ENCODE assay signal across 13 cellular contexts in genomic region chr7:106858618-106859532, GRCh38. TPM values are rescaled to one million over a fixed set of nuclear protein-coding genes. Genes with fewer than 3 reads are reported as not detected.
DNase-seq lines count a peak whose midpoint lies in the region; ATAC-seq and TF ChIP-seq lines count a peak whose summit lies in the region.
"Had no signal": no experiment of that assay in that cellular context is flagged by ENCODE, and none has a peak within 500 bp of the region (broad histone marks: within the 10 kb centered on the region; RNA-seq: fewer than 3 reads in every experiment).

No MANE protein-coding gene starts in this region.

- POLR2A ChIA-PET in activated CD4-positive, alpha-beta T cell treated with anti-CD3 and anti-CD28 coated beads for 36 hours (lab: Charles Lee), result no interaction called here

- no peak for TF ChIP-seq CTCF in Peyer's patch (IDR thresholded peaks at IDR 0.05)
- TF ChIP-seq CTCF in cardiac muscle cell (IDR thresholded peaks at IDR 0.05; ENCODE audit: low read depth, low read length), result no peak
- no peak for TF ChIP-seq CTCF in type B pancreatic cell (conservative IDR thresholded peaks at IDR 0.05)

- H3K4me1 ChIP-seq in Peyer's patch (peaks cover 0 to 10% (median 4%) of the 10 kb centered on the region in 4 donors), cardiac muscle cell (ENCODE audit: low read depth) (peaks cover 16% of the 10 kb centered on the region)

- peaks cover 28% of the 10 kb centered on the region for H3K4me1 Mint-ChIP-seq in activated CD4-positive, alpha-beta T cell treated with anti-CD3 and anti-CD28 coated beads for 36 hours
- H3K4me1 Mint-ChIP-seq in type B pancreatic cell (ENCODE audit: unreplicated experiment), result peaks cover 16% of the 10 kb centered on the region
- H3K4me1 Mint-ChIP-seq in activated CD4-positive, alpha-beta T cell treated with anti-CD3 and anti-CD28 coated beads, Interleukin-2, amount 10 ng/mL, durations not matched to agents 24 days and 14 days, result peaks cover 7% of the 10 kb centered on the region
- H3K4me1 Mint-ChIP-seq: WTC11 had no signal

- H3K4me3 Mint-ChIP-seq in activated CD4-positive, alpha-beta T cell treated with anti-CD3 and anti-CD28 coated beads for 36 hours, result no peak overlapping the region
- no peak overlapping the region for H3K4me3 Mint-ChIP-seq in type B pancreatic cell
- H3K4me3 Mint-ChIP-seq in activated CD4-positive, alpha-beta T cell treated with anti-CD3 and anti-CD28 coated beads, Interleukin-2, amount 10 ng/mL, durations not matched to agents 24 days and 14 days, result no peak overlapping the region
- H3K4me3 Mint-ChIP-seq: WTC11 had no signal

- H3K4me3 ChIP-seq in Peyer's patch (no peak overlapping the region), cardiac muscle cell (no peak overlapping the region)
- H3K4me3 ChIP-seq: GM23248, vagina had no signal

- H3K36me3 Mint-ChIP-seq in activated CD4-positive, alpha-beta T cell treated with anti-CD3 and anti-CD28 coated beads for 36 hours (ENCODE audit: low read depth), result no peaks in the 10 kb centered on the region
- H3K36me3 Mint-ChIP-seq in type B pancreatic cell, result peaks cover 3% of the 10 kb centered on the region
- H3K36me3 Mint-ChIP-seq in activated CD4-positive, alpha-beta T cell treated with anti-CD3 and anti-CD28 coated beads, Interleukin-2, amount 10 ng/mL, durations not matched to agents 24 days and 14 days (ENCODE audit: low read depth), result no peaks in the 10 kb centered on the region
- H3K36me3 Mint-ChIP-seq: WTC11 had no signal

- H3K27ac ChIP-seq in Peyer's patch (no peak overlapping the region), cardiac muscle cell (peak overlapping the region; percentile 85)
- H3K27ac ChIP-seq: GM23248, vagina had no signal

- H3K9me3 ChIP-seq in Peyer's patch, result no peaks in the 10 kb centered on the region
- no peaks in the 10 kb centered on the region for H3K9me3 ChIP-seq in cardiac muscle cell (ENCODE audit: low read depth)
- H3K9me3 ChIP-seq: vagina had no signal

- DNase-seq in activated CD4-positive, alpha-beta T cell treated with anti-CD3 and anti-CD28 coated beads for 36 hours, result peak; percentile 16
- DNase-seq in activated CD4-positive, alpha-beta T cell treated with anti-CD3 and anti-CD28 coated beads, Interleukin-2, amount 50 U/mL, for 1 hour, result no peak
- DNase-seq in Peyer's patch (peak in 2 of 3 donors; percentile 51 to 63), cardiac muscle cell (ENCODE audit: low read depth in 1 of 2, low spot score in 1 of 2) (peak; percentile 52 to 92), type B pancreatic cell (ENCODE audit: extremely low spot score, unreplicated experiment) (peak; percentile 72), NCI-H2107 (lab: John Stamatoyannopoulos, UW) (no peak), activated T-cell treated with anti-CD3 and anti-CD28 coated beads for 4 hours (no peak)
- no peak for DNase-seq in activated CD4-positive, alpha-beta T cell treated with anti-CD3 and anti-CD28 coated beads, Interleukin-2, amount 10 ng/mL, durations not matched to agents 24 days and 14 days
- DNase-seq: GM23248; NCI-H524 treated with DMSO at 0.1 percent for 48 hours; stimulated activated CD4-positive, alpha-beta T cell treated with anti-CD3 and anti-CD28 coated beads, Interleukin-2, amount 100 ng/mL, for 24 hours had no signal

- H3K36me3 ChIP-seq in Peyer's patch (no peaks in the 10 kb centered on the region), cardiac muscle cell (no peaks in the 10 kb centered on the region)
- H3K36me3 ChIP-seq: vagina had no signal

- H3K27ac Mint-ChIP-seq in activated CD4-positive, alpha-beta T cell treated with anti-CD3 and anti-CD28 coated beads for 36 hours, result no peak overlapping the region
- H3K27ac Mint-ChIP-seq in type B pancreatic cell, result peak overlapping the region; percentile 14
- no peak overlapping the region for H3K27ac Mint-ChIP-seq in activated CD4-positive, alpha-beta T cell treated with anti-CD3 and anti-CD28 coated beads, Interleukin-2, amount 10 ng/mL, durations not matched to agents 24 days and 14 days
- H3K27ac Mint-ChIP-seq: WTC11 had no signal

- H3K9me3 Mint-ChIP-seq in activated CD4-positive, alpha-beta T cell treated with anti-CD3 and anti-CD28 coated beads for 36 hours (ENCODE audit: low read depth), result no peaks in the 10 kb centered on the region
- H3K9me3 Mint-ChIP-seq in type B pancreatic cell, result no peaks in the 10 kb centered on the region
- H3K9me3 Mint-ChIP-seq in activated CD4-positive, alpha-beta T cell treated with anti-CD3 and anti-CD28 coated beads, Interleukin-2, amount 10 ng/mL, durations not matched to agents 24 days and 14 days, result peaks cover 7% of the 10 kb centered on the region
- H3K9me3 Mint-ChIP-seq: WTC11 had no signal

- no peaks in the 10 kb centered on the region for H3K27me3 Mint-ChIP-seq in activated CD4-positive, alpha-beta T cell treated with anti-CD3 and anti-CD28 coated beads for 36 hours
- H3K27me3 Mint-ChIP-seq in type B pancreatic cell, result no peaks in the 10 kb centered on the region
- no peaks in the 10 kb centered on the region for H3K27me3 Mint-ChIP-seq in activated CD4-positive, alpha-beta T cell treated with anti-CD3 and anti-CD28 coated beads, Interleukin-2, amount 10 ng/mL, durations not matched to agents 24 days and 14 days

- H3K27me3 ChIP-seq in Peyer's patch (no peaks in the 10 kb centered on the region), cardiac muscle cell (no peaks in the 10 kb centered on the region)
- H3K27me3 ChIP-seq: vagina had no signal

- ATAC-seq in activated CD4-positive, alpha-beta T cell treated with anti-CD3 and anti-CD28 coated beads for 36 hours, result no peak
- ATAC-seq: WTC11 had no signal

- CTCF ChIA-PET in activated CD4-positive, alpha-beta T cell treated with anti-CD3 and anti-CD28 coated beads for 36 hours (lab: Charles Lee), result interaction anchor here (0.7 to 1.2 kb wide), 3 partner anchors 10 to 987 kb away, joined by 3 read pairs; no protein-coding TSS in a partner anchor

- intact Hi-C loops in activated CD4-positive, alpha-beta T cell treated with anti-CD3 and anti-CD28 coated beads for 36 hours (cut with DNase I, micrococcal nuclease), result no loop called here
- intact Hi-C loops in activated CD4-positive, alpha-beta T cell treated with anti-CD3 and anti-CD28 coated beads, Interleukin-2, amount 10 ng/mL, durations not matched to agents 24 days and 14 days (cut with micrococcal nuclease), result no loop called here

- no peak for TF ChIP-seq POLR2A in Peyer's patch (IDR thresholded peaks at IDR 0.05)

RNA-seq across cellular contexts. Expression of gene PIK3CG, which starts 6.2 kb away (rescaled TPM):
- total RNA-seq in activated CD4-positive, alpha-beta T cell treated with anti-CD3 and anti-CD28 coated beads for 36 hours, result 10 to 100 TPM in 1 of 2 experiments, 1 to 10 TPM in 1; 9.9 to 14.3 TPM
- total RNA-seq in Peyer's patch (10 to 100 TPM in 2 of 4 donors, 1 to 10 TPM in 2; 6.2 to 34.7 (median 9.7) TPM), cardiac muscle cell (0.12 TPM in 1 of 2 replicates, not detected in the other), type B pancreatic cell (ENCODE audit: low replicate concordance) (not detected in 2 replicates)
- not detected in 2 replicates for polyA plus RNA-seq in cardiac muscle cell
- 28.1 and 29.2 TPM in 2 replicates for total RNA-seq in activated CD4-positive, alpha-beta T cell treated with anti-CD3 and anti-CD28 coated beads, Interleukin-2, amount 10 ng/mL, durations not matched to agents 24 days and 14 days
- total RNA-seq: GM23248 had no signal
- polyA plus RNA-seq: GM23248 had no signal

Comparison
In these comparisons a context has a peak if more than half of its experiments do, and no peak if none do; other contexts are left out.
1. DNase-seq: peak in activated CD4-positive, alpha-beta T cell treated with anti-CD3 and anti-CD28 coated beads for 36 hours (single experiment), Peyer's patch (2 of 3), cardiac muscle cell (2 of 2) and type B pancreatic cell (single experiment); none in activated CD4-positive, alpha-beta T cell treated with anti-CD3 and anti-CD28 coated beads, Interleukin-2, amount 50 U/mL, for 1 hour (single experiment), NCI-H2107 (single experiment), activated CD4-positive, alpha-beta T cell treated with anti-CD3 and anti-CD28 coated beads, Interleukin-2, amount 10 ng/mL, durations not matched to agents 24 days and 14 days (single experiment) and activated T-cell treated with anti-CD3 and anti-CD28 coated beads for 4 hours (single experiment).